Comparison of ENCODE assay signal across 15 cellular contexts in genomic region chrX:118174516-118174915, GRCh38. TPM values are rescaled to one million over a fixed set of nuclear protein-coding genes. Genes with fewer than 3 reads are reported as not detected.
DNase-seq lines count a peak whose midpoint lies in the region; ATAC-seq and TF ChIP-seq lines count a peak whose summit lies in the region.
"Had no signal": no experiment of that assay in that cellular context is flagged by ENCODE, and none has a peak within 500 bp of the region (broad histone marks: within the 10 kb centered on the region; RNA-seq: fewer than 3 reads in every experiment).

No MANE protein-coding gene starts in this region.

- no peaks in the 10 kb centered on the region for H3K4me1 Mint-ChIP-seq in activated CD4-positive, alpha-beta T cell treated with anti-CD3 and anti-CD28 coated beads, Interleukin-2, amount 10 ng/mL, durations not matched to agents 24 days and 14 days
- H3K4me1 Mint-ChIP-seq: CD14-positive monocyte; CD4-positive, alpha-beta memory T cell; IgD-negative memory B cell had no signal

- H3K9me3 ChIP-seq in body of pancreas, result no peaks in the 10 kb centered on the region
- H3K9me3 ChIP-seq: BLaER1 had no signal

- no peak overlapping the region for H2BK15ac ChIP-seq in mesendoderm (replicated peaks; ENCODE audit: low read depth)

- H3K9me3 Mint-ChIP-seq in activated CD4-positive, alpha-beta T cell treated with anti-CD3 and anti-CD28 coated beads, Interleukin-2, amount 10 ng/mL, durations not matched to agents 24 days and 14 days, result no peaks in the 10 kb centered on the region
- H3K9me3 Mint-ChIP-seq: CD14-positive monocyte; CD4-positive, alpha-beta memory T cell; GM23338; IgD-negative memory B cell had no signal

- intact Hi-C loops in body of pancreas (cut with DNase I), result no loop called here
- intact Hi-C loops in activated CD4-positive, alpha-beta T cell treated with anti-CD3 and anti-CD28 coated beads, Interleukin-2, amount 10 ng/mL, durations not matched to agents 24 days and 14 days (cut with micrococcal nuclease), result no loop called here

- no peak overlapping the region for H3K18ac ChIP-seq in mesendoderm (ENCODE audit: low read length)

- H3K79me1 ChIP-seq in mesendoderm (ENCODE audit: low read length), result no peaks in the 10 kb centered on the region

- H3K23ac ChIP-seq in mesendoderm (ENCODE audit: low read length), result no peak overlapping the region

- no peak overlapping the region for H3K56ac ChIP-seq in mesendoderm (ENCODE audit: low read length)

- H4K5ac ChIP-seq in mesendoderm (ENCODE audit: low read length), result no peak overlapping the region

- no peak overlapping the region for H2BK120ac ChIP-seq in mesendoderm (ENCODE audit: low read depth, low read length)

- H3K4me2 ChIP-seq in mesendoderm (ENCODE audit: low read length), result no peak overlapping the region
- H3K4me2 ChIP-seq: BLaER1, GM23338 had no signal

- H3K36me3 ChIP-seq in body of pancreas (replicated peaks in 1 of 2; ENCODE audit: insufficient read depth in 1 of 2, low read depth in 2 of 2) (no peaks in the 10 kb centered on the region), mesendoderm (ENCODE audit: control insufficient read depth, insufficient read depth, low read length) (no peaks in the 10 kb centered on the region)
- H3K36me3 ChIP-seq: BLaER1 had no signal

- no peak overlapping the region for H3K9ac ChIP-seq in mesendoderm (ENCODE audit: low read length)
- H3K9ac ChIP-seq: BLaER1 had no signal

- DNase-seq in Caki2 (ENCODE audit: low read depth), result peak; percentile 21
- peak in 1 of 4 donors; percentile 2 for DNase-seq in body of pancreas
- no peak for DNase-seq in left lobe of liver (ENCODE audit: low spot score)
- peak; percentile 20 for DNase-seq in mucosa of gallbladder (ENCODE audit: low spot score)
- DNase-seq in mesendoderm, result no peak
- DNase-seq in activated CD4-positive, alpha-beta T cell treated with anti-CD3 and anti-CD28 coated beads, Interleukin-2, amount 10 ng/mL, durations not matched to agents 24 days and 14 days, result no peak
- DNase-seq in COR-L47 (lab: John Stamatoyannopoulos, UW), result no peak
- no peak for DNase-seq in GM19240 (ENCODE audit: insufficient read length, low spot score)
- DNase-seq: 8988T; CD4-positive, alpha-beta memory T cell; HCEC 1CT had no signal

- no peak overlapping the region for H3K4me3 Mint-ChIP-seq in activated CD4-positive, alpha-beta T cell treated with anti-CD3 and anti-CD28 coated beads, Interleukin-2, amount 10 ng/mL, durations not matched to agents 24 days and 14 days
- H3K4me3 Mint-ChIP-seq: CD14-positive monocyte; CD4-positive, alpha-beta memory T cell; GM23338; IgD-negative memory B cell had no signal

- H3K36me3 Mint-ChIP-seq in activated CD4-positive, alpha-beta T cell treated with anti-CD3 and anti-CD28 coated beads, Interleukin-2, amount 10 ng/mL, durations not matched to agents 24 days and 14 days (ENCODE audit: low read depth), result no peaks in the 10 kb centered on the region
- H3K36me3 Mint-ChIP-seq: CD14-positive monocyte; CD4-positive, alpha-beta memory T cell; IgD-negative memory B cell had no signal

- no peaks in the 10 kb centered on the region for H3K79me2 ChIP-seq in mesendoderm (ENCODE audit: control insufficient read depth, insufficient read depth, low read length)

- H3K4me1 ChIP-seq in body of pancreas (peaks cover 22% of the 10 kb centered on the region), mesendoderm (ENCODE audit: control insufficient read depth, low read depth, low read length) (no peaks in the 10 kb centered on the region)
- H3K4me1 ChIP-seq: BLaER1 had no signal

- no peak overlapping the region for H3K4ac ChIP-seq in mesendoderm (ENCODE audit: low read depth, low read length)

- no peaks in the 10 kb centered on the region for H3K27me3 Mint-ChIP-seq in activated CD4-positive, alpha-beta T cell treated with anti-CD3 and anti-CD28 coated beads, Interleukin-2, amount 10 ng/mL, durations not matched to agents 24 days and 14 days
- H3K27me3 Mint-ChIP-seq: CD4-positive, alpha-beta memory T cell; IgD-negative memory B cell had no signal

- H3K27ac Mint-ChIP-seq in activated CD4-positive, alpha-beta T cell treated with anti-CD3 and anti-CD28 coated beads, Interleukin-2, amount 10 ng/mL, durations not matched to agents 24 days and 14 days, result no peak overlapping the region
- H3K27ac Mint-ChIP-seq: CD14-positive monocyte; CD4-positive, alpha-beta memory T cell; GM23338; IgD-negative memory B cell had no signal

- no peak for TF ChIP-seq CTCF in body of pancreas (IDR thresholded peaks at IDR 0.05)

- 28 to 32% methylated on average over 2 of the region's 2 CpGs for WGBS in body of pancreas, 2 donors
- no CpG with 5 or more reads among the region's 2 CpGs for WGBS in mesendoderm (ENCODE audit: extremely low coverage, insufficient coverage, low lambda C conversion rate)

- no peak overlapping the region for H3K27ac ChIP-seq in body of pancreas
- no peak overlapping the region for H3K27ac ChIP-seq in mesendoderm (ENCODE audit: low read depth, low read length)
- H3K27ac ChIP-seq: BLaER1 had no signal

- H4K8ac ChIP-seq in mesendoderm (ENCODE audit: low read depth, low read length), result no peak overlapping the region

- H3K4me3 ChIP-seq in body of pancreas (no peak overlapping the region), mesendoderm (ENCODE audit: low read length) (no peak overlapping the region)
- H3K4me3 ChIP-seq: BLaER1, GM23338 had no signal

- no peak for TF ChIP-seq POLR2A in body of pancreas (IDR thresholded peaks at IDR 0.05)

- ATAC-seq in body of pancreas, result peak; percentile 74
- peak; percentile 76 for ATAC-seq in left lobe of liver
- ATAC-seq: GM23338 had no signal

- in situ Hi-C loops in Caki2 (cut with HindIII; ENCODE audit: low pct_unique_long_range_greater_than_20kb, low sequenced_read_pairs), result no loop called here

- H2BK5ac ChIP-seq in mesendoderm (ENCODE audit: low read length), result no peak overlapping the region

- H3K27me3 ChIP-seq in body of pancreas, result no peaks in the 10 kb centered on the region
- no peaks in the 10 kb centered on the region for H3K27me3 ChIP-seq in mesendoderm (ENCODE audit: insufficient read depth, low read length, poor library complexity)
- H3K27me3 ChIP-seq: BLaER1 had no signal

- H2AK5ac ChIP-seq in mesendoderm (ENCODE audit: low read length), result no peak overlapping the region

RNA-seq across cellular contexts. Expression of gene KLHL13, which starts 57.9 kb away (rescaled TPM):
- total RNA-seq in Caki2 (2014; rRNA removed; shearing (Covaris generic); ENCODE audit: low replicate concordance), result 37.4 and 44.4 TPM in 2 replicates
- 1 to 10 TPM; 3.0 to 3.4 TPM for total RNA-seq in body of pancreas
- total RNA-seq in left lobe of liver, result 1.0 TPM
- total RNA-seq in mucosa of gallbladder, result 22.6 TPM
- polyA plus RNA-seq in mesendoderm (2013, experiment 1 of 2), result 1.2 TPM
- 1.3 TPM for polyA plus RNA-seq in mesendoderm (2013, experiment 2 of 2)
- total RNA-seq in activated CD4-positive, alpha-beta T cell treated with anti-CD3 and anti-CD28 coated beads, Interleukin-2, amount 10 ng/mL, durations not matched to agents 24 days and 14 days, result 0.19 and 0.28 TPM in 2 replicates
- polyA plus RNA-seq: IgD-negative memory B cell had no signal

Comparison
In these comparisons a context has a peak if more than half of its experiments do, and no peak if none do; other contexts are left out.
1. DNase-seq: peak in Caki2 (single experiment) and mucosa of gallbladder (single experiment); none in left lobe of liver (single experiment), mesendoderm (single experiment), activated CD4-positive, alpha-beta T cell treated with anti-CD3 and anti-CD28 coated beads, Interleukin-2, amount 10 ng/mL, durations not matched to agents 24 days and 14 days (single experiment), COR-L47 (single experiment) and GM19240 (single experiment).